24 cellular contexts compared by ENCODE assay signal in genomic region chr3:197201840-197202452, GRCh38.
DNase-seq lines count a peak whose midpoint lies in the region; FAIRE-seq and TF ChIP-seq lines count a peak whose summit lies in the region.
"Had no signal": no experiment of that assay in that cellular context is flagged by ENCODE, and none has a peak within 500 bp of the region (broad histone marks: within the 10 kb centered on the region; RNA-seq: fewer than 3 reads in every experiment).

No MANE protein-coding gene starts in this region.

- POLR2A ChIA-PET in HEK293 (lab: Yijun Ruan, JAX): no interaction called here

- CTCF ChIA-PET in HEK293 (lab: Yijun Ruan, JAX): no interaction called here

- H3K4me3 Mint-ChIP-seq in osteocyte (ENCODE audit: unreplicated experiment): no peak overlapping the region
- H3K4me3 Mint-ChIP-seq: H9; T-helper 1 cell treated with Interleukin-12 subunit alpha and Interleukin-12 subunit beta and Interleukin-4 antibody, amounts not matched to agents 30 μg/mL and 1 μg/mL, for 36 hours had no signal

- TF ChIP-seq CTCF in HEK293 (tag by site-specific recombination; IDR thresholded peaks at IDR 0.05) (no peak), bronchial epithelial cell (IDR thresholded peaks at IDR 0.05; ENCODE audit: insufficient read depth, low read length, severe bottlenecking) (no peak), osteocyte (IDR thresholded peaks at IDR 0.05) (no peak)

- peak overlapping the region; percentile 39 for H3K27ac Mint-ChIP-seq in osteocyte (ENCODE audit: unreplicated experiment)
- H3K27ac Mint-ChIP-seq: CD4-positive, alpha-beta memory T cell; T-helper 1 cell treated with Interleukin-12 subunit alpha and Interleukin-12 subunit beta and Interleukin-4 antibody, amounts not matched to agents 30 μg/mL and 1 μg/mL, for 36 hours had no signal

- H3K27me3 Mint-ChIP-seq in osteocyte (ENCODE audit: unreplicated experiment): no peaks in the 10 kb centered on the region
- H3K27me3 Mint-ChIP-seq: CD4-positive, alpha-beta memory T cell had no signal

- FAIRE-seq in bronchial epithelial cell (lab: Jason Lieb, UNC): no peak
- FAIRE-seq: GM19239 had no signal

- no peaks in the 10 kb centered on the region for H3K9me3 Mint-ChIP-seq in osteocyte (ENCODE audit: unreplicated experiment)
- H3K9me3 Mint-ChIP-seq: CD4-positive, alpha-beta memory T cell; H9; T-helper 1 cell treated with Interleukin-12 subunit alpha and Interleukin-12 subunit beta and Interleukin-4 antibody, amounts not matched to agents 30 μg/mL and 1 μg/mL, for 36 hours had no signal

- H3K36me3 ChIP-seq in HEK293 (ENCODE audit: control insufficient read depth in 2 of 2, insufficient read depth in 1 of 2, low read length in 2 of 2): no peaks in the 10 kb centered on the region
- H3K36me3 ChIP-seq in bronchial epithelial cell (ENCODE audit: control insufficient read depth, insufficient read depth, low read length): no peaks in the 10 kb centered on the region

- peaks cover 9% of the 10 kb centered on the region for H3K4me1 ChIP-seq in HEK293 (ENCODE audit: control insufficient read depth, insufficient read depth, low read length)

- no peaks in the 10 kb centered on the region for H3K27me3 ChIP-seq in bronchial epithelial cell (ENCODE audit: control insufficient read depth, insufficient read depth, low read length)
- H3K27me3 ChIP-seq: BLaER1 treated with 17β-estradiol and CSF1 and Interleukin-3, amounts not matched to agents 10 nM and 100 nM had no signal

- H3K27ac ChIP-seq in HEK293 (ENCODE audit: extremely low read depth, low read depth, low read length): no peak overlapping the region
- H3K27ac ChIP-seq: 22Rv1, HL-60 had no signal

- no peak overlapping the region for H3K4me3 ChIP-seq in HEK293 (ENCODE audit: low read depth, low read length)
- H3K4me3 ChIP-seq in bronchial epithelial cell (ENCODE audit: low read depth, low read length): no peak overlapping the region
- H3K4me3 ChIP-seq: BLaER1 treated with 17β-estradiol and CSF1 and Interleukin-3, amounts not matched to agents 10 nM and 100 nM had no signal

- peaks cover 55% of the 10 kb centered on the region for H3K4me1 Mint-ChIP-seq in osteocyte (ENCODE audit: unreplicated experiment)

- no peaks in the 10 kb centered on the region for H3K36me3 Mint-ChIP-seq in osteocyte (ENCODE audit: unreplicated experiment)
- H3K36me3 Mint-ChIP-seq: CD4-positive, alpha-beta memory T cell had no signal

- H3K9me3 ChIP-seq in HEK293 (ENCODE audit: control insufficient read depth, insufficient read depth, low read depth, low read length): no peaks in the 10 kb centered on the region

- DNase-seq in NCI-H1417 (lab: John Stamatoyannopoulos, UW) (peak in 2 of 3 experiments; percentile 15 to 42), NCI-H1417 treated with DMSO at 0.1 percent for 48 hours (lab: John Stamatoyannopoulos, UW) (no peak), bronchial epithelial cell (ENCODE audit: low read depth) (peak; percentile 57), osteocyte (ENCODE audit: extremely low spot score, unreplicated experiment) (no peak), NCI-H1436 (lab: John Stamatoyannopoulos, UW) (no peak), NCI-H2171 treated with DMSO at 0.1 percent for 48 hours (lab: John Stamatoyannopoulos, UW) (no peak)
- no peak for DNase-seq in NK-92 treated with Interleukin-12 subunit alpha and Interleukin-12 subunit beta, amount 100 ng/mL, for 24 hours (lab: John Stamatoyannopoulos, UW)
- DNase-seq: CD4-positive, alpha-beta memory T cell; GDM1; H9; KG1; NCI-H1092 treated with DMSO at 0.1 percent for 48 hours; NCI-H1694 treated with DMSO at 0.1 percent for 48 hours; NCI-H2081 treated with DMSO at 0.1 percent for 48 hours; NCI-H345; NCI-H524; NCI-H82; Right ventricle myocardium superior had no signal

TF ChIP-seq in HEK293, 187 proteins besides CTCF, POLR2A, EP300 and RAD21 (continues in another document):
- no peak for TF ChIP-seq ZSCAN16 (tag by site-specific recombination; IDR thresholded peaks at IDR 0.05)
- 0 out of 2 replicates have a peak, but pooled peaks have one; percentile 11 for TF ChIP-seq ZBTB17 (tag by site-specific recombination; IDR thresholded peaks at IDR 0.05)
- TF ChIP-seq ZFHX2 (tag by site-specific recombination; conservative IDR thresholded peaks at IDR 0.05): 0 out of 2 replicates have a peak, but pooled peaks have one; percentile 10
- TF ChIP-seq PRDM10 (tag by site-specific recombination; IDR thresholded peaks at IDR 0.05): peak; percentile 36; the same call in 1 of the 2 replicates
- peak; percentile 28; the same call in 1 of the 2 replicates for TF ChIP-seq EGR2 (tag by site-specific recombination; IDR thresholded peaks at IDR 0.05; ENCODE audit: low read depth)
- no peak for TF ChIP-seq ZNF169 (tag by site-specific recombination; IDR thresholded peaks at IDR 0.05)
- no peak for TF ChIP-seq ZNF560 (tag by site-specific recombination; IDR thresholded peaks at IDR 0.05; ENCODE audit: borderline replicate concordance)
- no peak for TF ChIP-seq ZNF341 (tag by site-specific recombination; IDR thresholded peaks at IDR 0.05; ENCODE audit: low read depth)
- no peak for TF ChIP-seq ZNF670 (tag by site-specific recombination; IDR thresholded peaks at IDR 0.05; ENCODE audit: low read depth)
- TF ChIP-seq ZNF280C (tag by site-specific recombination; IDR thresholded peaks at IDR 0.05): no peak
- no peak for TF ChIP-seq ZNF777 (tag by site-specific recombination; IDR thresholded peaks at IDR 0.05; ENCODE audit: borderline replicate concordance)
- TF ChIP-seq GLI4 (tag by site-specific recombination; IDR thresholded peaks at IDR 0.05): no peak
- no peak for TF ChIP-seq SP2 (tag by site-specific recombination; IDR thresholded peaks at IDR 0.05)
- no peak for TF ChIP-seq ZNF148 (tag by site-specific recombination; IDR thresholded peaks at IDR 0.05; ENCODE audit: borderline replicate concordance)
- no peak for TF ChIP-seq ZNF792 (tag by site-specific recombination; IDR thresholded peaks at IDR 0.05)

Comparison
In these comparisons a context has a peak if more than half of its experiments do, and no peak if none do; other contexts are left out.
1. DNase-seq: peak in NCI-H1417 (2 of 3) and bronchial epithelial cell (single experiment); none in NCI-H1417 treated with DMSO at 0.1 percent for 48 hours (single experiment), osteocyte (single experiment), NK-92 treated with Interleukin-12 subunit alpha and Interleukin-12 subunit beta, amount 100 ng/mL, for 24 hours (single experiment), NCI-H1436 (single experiment) and NCI-H2171 treated with DMSO at 0.1 percent for 48 hours (single experiment).